17 cellular contexts compared by ENCODE assay signal in the genomic region with DNA sequence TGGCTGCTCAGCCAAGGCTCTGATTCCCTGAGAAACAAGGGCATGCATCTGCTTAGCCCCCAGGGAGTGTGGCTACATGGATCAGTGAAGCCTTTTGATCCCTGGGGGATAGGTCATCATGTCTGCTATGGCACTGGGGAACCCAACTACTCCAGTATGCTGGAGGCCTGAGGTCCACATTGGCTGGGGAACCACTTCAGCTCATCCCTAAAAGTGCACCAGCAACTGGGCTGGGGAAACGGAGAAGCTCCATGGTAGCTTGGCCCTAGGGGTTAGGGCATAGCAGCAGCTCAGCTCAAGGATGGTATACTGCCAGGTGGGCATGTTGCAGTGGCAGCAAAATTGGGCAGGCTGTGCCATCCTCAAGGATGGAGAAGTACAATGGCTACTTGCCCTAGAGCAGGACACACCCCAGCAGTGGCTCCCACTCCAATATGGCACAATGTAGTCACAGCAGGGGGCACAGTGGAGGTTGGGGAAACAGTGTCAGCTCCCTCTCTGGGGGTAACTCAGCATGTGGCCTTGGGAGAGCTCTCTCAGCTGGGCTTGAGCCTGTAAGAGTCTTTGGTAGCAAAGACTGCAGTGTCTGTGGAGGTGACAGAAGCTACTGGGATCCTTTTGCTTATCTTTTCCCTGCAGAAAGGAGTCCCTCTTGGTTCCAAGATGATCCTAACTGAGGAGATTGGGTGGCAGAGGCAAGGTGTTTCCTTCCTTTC.
DNase-seq lines count a peak whose midpoint lies in the region; ATAC-seq and TF ChIP-seq lines count a peak whose summit lies in the region.
"Had no signal": no experiment of that assay in that cellular context is flagged by ENCODE, and none has a peak within 500 bp of the region (broad histone marks: within the 10 kb centered on the region; RNA-seq: fewer than 3 reads in every experiment).

No MANE protein-coding gene starts in this region.

- H3K9me3 ChIP-seq in right atrium auricular region (peaks cover 0 to 23% of the 10 kb centered on the region in 2 donors), esophagus muscularis mucosa (peaks cover 0 to 23% (median 15%) of the 10 kb centered on the region in 4 donors), sigmoid colon (peaks cover 0 to 7% (median 4%) of the 10 kb centered on the region in 4 donors)
- H3K9me3 ChIP-seq: HAP-1 had no signal

- H3K4me1 ChIP-seq in right atrium auricular region, result no peaks in the 10 kb centered on the region
- H3K4me1 ChIP-seq in esophagus muscularis mucosa, result no peaks in the 10 kb centered on the region
- H3K4me1 ChIP-seq in sigmoid colon, result no peaks in the 10 kb centered on the region
- H3K4me1 ChIP-seq: HAP-1 had no signal

- intact Hi-C loops in cardiac septum (cut with DNase I) (no loop called here), esophagus muscularis mucosa (cut with DNase I) (no loop called here), sigmoid colon (cut with DNase I) (no loop called here)

- H3K36me3 ChIP-seq in right atrium auricular region (no peaks in the 10 kb centered on the region), esophagus muscularis mucosa (no peaks in the 10 kb centered on the region), sigmoid colon (no peaks in the 10 kb centered on the region)
- H3K36me3 ChIP-seq: HAP-1 had no signal

- H3K27me3 ChIP-seq in right atrium auricular region, result no peaks in the 10 kb centered on the region
- H3K27me3 ChIP-seq in esophagus muscularis mucosa, result peaks cover 0 to 14% (median 0%) of the 10 kb centered on the region in 4 donors
- H3K27me3 ChIP-seq in sigmoid colon, result no peaks in the 10 kb centered on the region

- 20% methylated on average over 1 of the region's 1 CpG for WGBS in esophagus muscularis mucosa
- WGBS in sigmoid colon, 2 donors, result 0 to 52% methylated on average over 1 of the region's 1 CpG

- DNase-seq in right atrium auricular region (ENCODE audit: low spot score), result peak; percentile 26
- DNase-seq in cardiac septum (ENCODE audit: low spot score), result no peak
- peak; percentile 89 for DNase-seq in esophagus muscularis mucosa (ENCODE audit: extremely low spot score)
- DNase-seq in sigmoid colon, result peak; percentile 32
- DNase-seq in NCI-H1092 (lab: John Stamatoyannopoulos, UW), result no peak
- no peak for DNase-seq in NCI-H2171 treated with DMSO at 0.1 percent for 48 hours (lab: John Stamatoyannopoulos, UW)
- DNase-seq: ACHN; CD4-positive, alpha-beta memory T cell; DMS79; GOT3; HFFc6 had no signal

- H3K27ac ChIP-seq in right atrium auricular region (no peak overlapping the region), esophagus muscularis mucosa (replicated peaks in 1 of 4) (no peak overlapping the region), sigmoid colon (no peak overlapping the region)
- H3K27ac ChIP-seq: C4-2B, HL-60 had no signal

- TF ChIP-seq CTCF in right atrium auricular region (IDR thresholded peaks at IDR 0.05) (no peak), esophagus muscularis mucosa (IDR thresholded peaks at IDR 0.05) (no peak), sigmoid colon (IDR thresholded peaks at IDR 0.05) (no peak)

- H3K4me3 ChIP-seq in right atrium auricular region (no peak overlapping the region), esophagus muscularis mucosa (no peak overlapping the region), sigmoid colon (no peak overlapping the region)
- H3K4me3 ChIP-seq: GM12878, HAP-1, K562 had no signal

- TF ChIP-seq POLR2A in esophagus muscularis mucosa (IDR thresholded peaks at IDR 0.05; ENCODE audit: low read depth) (no peak), sigmoid colon (IDR thresholded peaks at IDR 0.05) (no peak)

- TF ChIP-seq EP300 in esophagus muscularis mucosa (IDR thresholded peaks at IDR 0.05) (no peak), sigmoid colon (IDR thresholded peaks at IDR 0.05) (no peak)

- ATAC-seq in GM18520 (IDR thresholded peaks at IDR 0.05; ENCODE audit: unreplicated experiment), result no peak
- ATAC-seq: GM12878, K562 had no signal

Comparison
In these comparisons a context has a peak if more than half of its experiments do, and no peak if none do; other contexts are left out.
1. DNase-seq: peak in right atrium auricular region (single experiment), esophagus muscularis mucosa (single experiment) and sigmoid colon (single experiment); none in cardiac septum (single experiment), NCI-H1092 (single experiment) and NCI-H2171 treated with DMSO at 0.1 percent for 48 hours (single experiment).